ENCODE assay signal across 8 cellular contexts in the genomic region with DNA sequence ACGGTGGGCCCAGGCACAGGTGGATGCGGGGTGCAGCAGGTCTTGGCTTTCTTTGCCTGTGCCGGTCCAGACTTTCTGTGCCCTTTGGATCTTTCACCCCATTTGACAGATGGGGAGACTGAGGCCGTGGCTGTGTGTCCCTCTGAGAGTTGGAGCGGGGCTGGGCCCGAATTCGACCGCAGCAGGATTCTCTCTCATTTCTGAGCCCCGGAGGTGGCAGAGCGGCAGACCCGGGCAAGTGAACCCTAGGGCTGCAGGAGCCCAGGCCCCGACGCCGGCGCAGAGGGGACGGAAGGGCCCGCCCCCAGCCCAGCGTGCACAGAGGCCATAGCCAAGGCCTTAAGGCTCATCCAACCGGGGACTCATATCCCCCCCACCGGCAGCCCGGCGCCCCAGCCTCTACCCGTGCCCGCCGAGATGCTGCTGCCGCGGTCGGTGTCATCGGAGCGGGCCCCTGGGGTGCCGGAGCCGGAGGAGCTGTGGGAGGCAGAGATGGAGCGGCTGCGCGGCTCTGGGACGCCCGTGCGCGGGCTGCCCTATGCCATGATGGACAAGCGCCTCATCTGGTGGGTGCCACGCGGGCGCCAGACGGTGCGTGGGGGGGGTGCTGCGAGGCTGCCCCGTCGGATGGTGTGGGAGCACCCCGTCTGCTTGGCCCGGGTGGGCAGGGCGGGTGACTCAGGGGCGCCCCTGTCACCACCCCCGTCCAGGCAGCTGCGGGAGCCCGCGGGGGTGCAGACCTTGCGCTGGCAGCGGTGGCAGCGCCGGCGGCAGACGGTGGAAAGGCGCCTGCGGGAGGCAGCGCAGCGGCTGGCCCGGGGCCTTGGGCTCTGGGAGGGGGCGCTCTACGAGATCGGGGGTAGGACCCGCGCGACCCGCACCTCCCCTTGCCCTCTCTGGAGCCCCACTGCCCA. TPM values are rescaled to one million over a fixed set of nuclear protein-coding genes. Genes with fewer than 3 reads are reported as not detected.
DNase-seq lines count a peak whose midpoint lies in the region; ATAC-seq, FAIRE-seq and TF ChIP-seq lines count a peak whose summit lies in the region.

No MANE protein-coding gene starts in this region.

- ATAC-seq in HepG2: no peak
- ATAC-seq in HG03521 (IDR thresholded peaks at IDR 0.05; ENCODE audit: unreplicated experiment): no peak

- peak overlapping the region in 2 of 3 experiments; percentile 44 to 51; a peak in 3 of 6 replicates for H3K4me3 ChIP-seq in HepG2 (replicated peaks in 1 of 3; ENCODE audit: insufficient read depth in 1 of 3, low read depth in 2 of 3, low read length in 3 of 3)

- H3K4me2 ChIP-seq in HepG2 (ENCODE audit: low read depth, low read length): peak overlapping the region; percentile 90; the same call in 1 of the 2 replicates

- POLR2A ChIA-PET in HepG2 (lab: Yijun Ruan, JAX): no interaction called here

- no peak; the same call in 1 of the 2 replicates for TF ChIP-seq CTCF in HepG2 (CRISPR knock-in tag; IDR thresholded peaks at IDR 0.05)

- H3K36me3 Mint-ChIP-seq in stimulated activated naive CD8-positive, alpha-beta T cell treated with anti-CD3 and anti-CD28 coated beads, Interleukin-15, Interleukin-2, amounts not matched to agents 100 ng/mL and 50 ng/mL, for 24 hours (ENCODE audit: low read depth): peaks cover 38% of the 10 kb centered on the region

- peak overlapping the region; percentile 97 for H3K4me3 Mint-ChIP-seq in stimulated activated naive CD8-positive, alpha-beta T cell treated with anti-CD3 and anti-CD28 coated beads, Interleukin-15, Interleukin-2, amounts not matched to agents 100 ng/mL and 50 ng/mL, for 24 hours

- TF ChIP-seq POLR2A in HepG2 (IDR thresholded peaks at IDR 0.05; ENCODE audit: insufficient read depth in 1 of 2, low read depth in 2 of 2, low read length in 2 of 2): no peak

- no peak overlapping the region for H2AFZ ChIP-seq in HepG2 (ENCODE audit: low read length)

- CTCF ChIA-PET in HepG2 (lab: Yijun Ruan, JAX; ENCODE audit: low intra/inter-chr PET ratio, low total read pairs): no interaction called here

- no TSS peak for BruUV-seq in HepG2 (replicated peaks; lab: Mats Ljungman, UMichigan)

- H3K27ac Mint-ChIP-seq in stimulated activated naive CD8-positive, alpha-beta T cell treated with anti-CD3 and anti-CD28 coated beads, Interleukin-15, Interleukin-2, amounts not matched to agents 100 ng/mL and 50 ng/mL, for 24 hours: peak overlapping the region; percentile 96

- peaks cover under 1% of the 10 kb centered on the region in 2 experiments; a peak in 2 of 5 replicates for H3K36me3 ChIP-seq in HepG2 (replicated peaks in 1 of 2; ENCODE audit: control insufficient read depth in 1 of 2, insufficient read depth in 2 of 2, low read length in 2 of 2)

- peaks cover 12% of the 10 kb centered on the region for H3K79me2 ChIP-seq in HepG2 (ENCODE audit: insufficient read depth, low read length)

- no peak overlapping the region for H3K27ac ChIP-seq in HepG2 (ENCODE audit: extremely low read length, insufficient read depth, low read length)

- TF ChIP-seq EP300 in HepG2 (IDR thresholded peaks at IDR 0.05; ENCODE audit: low read depth in 2 of 2, low read length in 2 of 2) (no peak), HepG2 (CRISPR knock-in tag; IDR thresholded peaks at IDR 0.05; ENCODE audit: borderline replicate concordance) (no peak)

- no peak overlapping the region for H3K9ac ChIP-seq in HepG2 (ENCODE audit: insufficient read depth, low read depth, low read length)

- no peaks in the 10 kb centered on the region for H3K9me3 ChIP-seq in HepG2 (ENCODE audit: low read length)

- intact Hi-C loops in HepG2 (cut with micrococcal nuclease; ENCODE audit: unreplicated experiment): no loop called here

- H3K9me3 Mint-ChIP-seq in stimulated activated naive CD8-positive, alpha-beta T cell treated with anti-CD3 and anti-CD28 coated beads, Interleukin-15, Interleukin-2, amounts not matched to agents 100 ng/mL and 50 ng/mL, for 24 hours: no peaks in the 10 kb centered on the region

- in situ Hi-C loops in HepG2 (cut with HindIII; ENCODE audit: extremely low pct_ligation_motif_present, low pct_unique_long_range_greater_than_20kb): no loop called here

- no peak for FAIRE-seq in HepG2 (lab: Jason Lieb, UNC)

- H4K20me1 ChIP-seq in HepG2 (ENCODE audit: insufficient read depth, low read length): no peaks in the 10 kb centered on the region

- DNase-seq in NK-92 treated with Interleukin-12 subunit alpha and Interleukin-12 subunit beta, amount 100 ng/mL, for 24 hours (lab: John Stamatoyannopoulos, UW): peak; percentile 57
- DNase-seq in NK-92 (lab: John Stamatoyannopoulos, UW; ENCODE audit: unreplicated experiment) (no peak), HepG2 (ENCODE audit: low spot score) (no peak), RKO (ENCODE audit: low spot score) (no peak), amniotic stem cell (lab: John Stamatoyannopoulos, UW) (no peak)
- peak; percentile 45 for DNase-seq in activated T-helper 9 cell treated with anti-CD3 and anti-CD28 coated beads, Interleukin-2, amount 50 U/mL, for 16 hours (ENCODE audit: low read depth)

- no peak for TF ChIP-seq RAD21 in HepG2 (CRISPR knock-in tag; IDR thresholded peaks at IDR 0.05)

- no peaks in the 10 kb centered on the region for H3K27me3 ChIP-seq in HepG2 (ENCODE audit: control insufficient read depth in 1 of 2, insufficient read depth in 2 of 2, low read length in 2 of 2)

- peaks cover 77% of the 10 kb centered on the region for H3K4me1 ChIP-seq in HepG2 (ENCODE audit: insufficient read depth, low read length)

- no peaks in the 10 kb centered on the region for H3K27me3 Mint-ChIP-seq in stimulated activated naive CD8-positive, alpha-beta T cell treated with anti-CD3 and anti-CD28 coated beads, Interleukin-15, Interleukin-2, amounts not matched to agents 100 ng/mL and 50 ng/mL, for 24 hours

- WGBS in HepG2 (ENCODE audit: low lambda C conversion rate): 94% methylated on average over 31 of the region's 74 CpGs

- H3K4me1 Mint-ChIP-seq in stimulated activated naive CD8-positive, alpha-beta T cell treated with anti-CD3 and anti-CD28 coated beads, Interleukin-15, Interleukin-2, amounts not matched to agents 100 ng/mL and 50 ng/mL, for 24 hours (ENCODE audit: low read depth): peaks cover 69% of the 10 kb centered on the region

RNA-seq across cellular contexts. Expression of a gene that starts 0.9 kb away (rescaled TPM):
- total RNA-seq in HepG2 (2016; rRNA removed; fragmentation: Illumina TruSeq; extraction: Trizol): 0.08 and 0.53 TPM in 2 replicates
- total RNA-seq in HepG2 (2016; cell fraction: cytosol; rRNA removed; fragmentation: Illumina TruSeq; extraction: Trizol; ENCODE audit: low read depth): 0.09 and 0.61 TPM in 2 replicates
- 0.04 and 0.65 TPM in 2 replicates for total RNA-seq in HepG2 (2016; cell fraction: insoluble cytoplasmic fraction; rRNA removed; fragmentation: Illumina TruSeq; extraction: Trizol)
- 0.83 TPM in 2 replicates for total RNA-seq in HepG2 (2016; cell fraction: membrane; rRNA removed; fragmentation: Illumina TruSeq; extraction: Trizol)
- 0.85 and 1.9 TPM in 2 replicates for total RNA-seq in HepG2 (2016; cell fraction: nucleus; rRNA removed; fragmentation: Illumina TruSeq; extraction: Trizol)
- 7.8 and 11.1 TPM in 2 replicates for polyA plus RNA-seq in HepG2 (2011; rRNA removed)
- polyA plus RNA-seq in HepG2 (2011; cell fraction: cytosol; rRNA removed): 5.7 and 7.7 TPM in 2 replicates
- polyA plus RNA-seq in HepG2 (2011; cell fraction: nucleus; rRNA removed): 35.7 and 61.8 TPM in 2 replicates
- polyA plus RNA-seq in HepG2 (2012): 5.3 and 8.8 TPM in 2 replicates
- 0.12 TPM in 1 of 2 replicates, not detected in the other for polyA plus RNA-seq in HepG2 (2016; cell fraction: cytosol; fragmentation: Illumina TruSeq; extraction: Trizol; ENCODE audit: low read depth)
- polyA plus RNA-seq in HepG2 (2016; cell fraction: insoluble cytoplasmic fraction; fragmentation: Illumina TruSeq; extraction: Trizol; ENCODE audit: low read depth): 0.13 and 0.74 TPM in 2 replicates
- 0.10 and 0.13 TPM in 2 replicates for polyA plus RNA-seq in HepG2 (2016; cell fraction: membrane; fragmentation: Illumina TruSeq; extraction: Trizol; ENCODE audit: low read depth)
- polyA plus RNA-seq in HepG2 (2016; cell fraction: nucleus; fragmentation: Illumina TruSeq; extraction: Trizol; ENCODE audit: insufficient read depth, low read depth): 0.76 and 1.7 TPM in 2 replicates
- polyA minus RNA-seq in HepG2 (2011; rRNA and poly(A)+ RNA removed; ENCODE audit: low replicate concordance): 0.51 and 13.2 TPM in 2 replicates
- polyA minus RNA-seq in HepG2 (2011; cell fraction: cytosol; rRNA and poly(A)+ RNA removed): 4.5 and 4.8 TPM in 2 replicates
- polyA minus RNA-seq in HepG2 (2011; cell fraction: nucleus; rRNA and poly(A)+ RNA removed): 12.2 and 14.3 TPM in 2 replicates

RNA-seq across cellular contexts. Expression of a gene that starts 2.9 kb away (rescaled TPM):
- 20.4 and 48.4 TPM in 2 replicates for total RNA-seq in HepG2 (2016; rRNA removed; fragmentation: Illumina TruSeq; extraction: Trizol)
- 21.4 and 23.6 TPM in 2 replicates for total RNA-seq in HepG2 (2016; cell fraction: cytosol; rRNA removed; fragmentation: Illumina TruSeq; extraction: Trizol; ENCODE audit: low read depth)
- total RNA-seq in HepG2 (2016; cell fraction: insoluble cytoplasmic fraction; rRNA removed; fragmentation: Illumina TruSeq; extraction: Trizol): 19.7 and 47.9 TPM in 2 replicates
- total RNA-seq in HepG2 (2016; cell fraction: membrane; rRNA removed; fragmentation: Illumina TruSeq; extraction: Trizol): 29.0 and 34.4 TPM in 2 replicates
- total RNA-seq in HepG2 (2016; cell fraction: nucleus; rRNA removed; fragmentation: Illumina TruSeq; extraction: Trizol): 47.2 and 55.0 TPM in 2 replicates
- 99.1 and 118 TPM in 2 replicates for polyA plus RNA-seq in HepG2 (2011; rRNA removed)
- 42.4 and 70.8 TPM in 2 replicates for polyA plus RNA-seq in HepG2 (2011; cell fraction: cytosol; rRNA removed)
- polyA plus RNA-seq in HepG2 (2011; cell fraction: nucleus; rRNA removed): 648 and 982 TPM in 2 replicates
- 45.7 and 50.3 TPM in 2 replicates for polyA plus RNA-seq in HepG2 (2012)
- polyA plus RNA-seq in HepG2 (2016; cell fraction: cytosol; fragmentation: Illumina TruSeq; extraction: Trizol; ENCODE audit: low read depth): 8.9 and 10.6 TPM in 2 replicates
- polyA plus RNA-seq in HepG2 (2016; cell fraction: insoluble cytoplasmic fraction; fragmentation: Illumina TruSeq; extraction: Trizol; ENCODE audit: low read depth): 16.1 and 17.9 TPM in 2 replicates
- 18.2 and 19.0 TPM in 2 replicates for polyA plus RNA-seq in HepG2 (2016; cell fraction: membrane; fragmentation: Illumina TruSeq; extraction: Trizol; ENCODE audit: low read depth)
- polyA plus RNA-seq in HepG2 (2016; cell fraction: nucleus; fragmentation: Illumina TruSeq; extraction: Trizol; ENCODE audit: insufficient read depth, low read depth): 126 and 147 TPM in 2 replicates
- 23.3 and 152 TPM in 2 replicates for polyA minus RNA-seq in HepG2 (2011; rRNA and poly(A)+ RNA removed; ENCODE audit: low replicate concordance)
- 48.9 and 63.1 TPM in 2 replicates for polyA minus RNA-seq in HepG2 (2011; cell fraction: cytosol; rRNA and poly(A)+ RNA removed)
- 92.6 and 109 TPM in 2 replicates for polyA minus RNA-seq in HepG2 (2011; cell fraction: nucleus; rRNA and poly(A)+ RNA removed)

RNA-seq across cellular contexts. Expression of a gene that starts 14.8 kb away (rescaled TPM):
- total RNA-seq in HepG2 (2016; rRNA removed; fragmentation: Illumina TruSeq; extraction: Trizol): 0.22 and 1.7 TPM in 2 replicates
- total RNA-seq in HepG2 (2016; cell fraction: cytosol; rRNA removed; fragmentation: Illumina TruSeq; extraction: Trizol; ENCODE audit: low read depth): 0.51 and 0.88 TPM in 2 replicates
- 0.84 and 0.86 TPM in 2 replicates for total RNA-seq in HepG2 (2016; cell fraction: insoluble cytoplasmic fraction; rRNA removed; fragmentation: Illumina TruSeq; extraction: Trizol)
- 1.1 and 1.2 TPM in 2 replicates for total RNA-seq in HepG2 (2016; cell fraction: membrane; rRNA removed; fragmentation: Illumina TruSeq; extraction: Trizol)
- 0.38 and 2.4 TPM in 2 replicates for total RNA-seq in HepG2 (2016; cell fraction: nucleus; rRNA removed; fragmentation: Illumina TruSeq; extraction: Trizol)
- polyA plus RNA-seq in HepG2 (2011; rRNA removed): 1.9 and 2.8 TPM in 2 replicates
- polyA plus RNA-seq in HepG2 (2011; cell fraction: cytosol; rRNA removed): 1.1 and 1.8 TPM in 2 replicates
- polyA plus RNA-seq in HepG2 (2011; cell fraction: nucleus; rRNA removed): 5.8 and 10.0 TPM in 2 replicates
- polyA plus RNA-seq in HepG2 (2012): 1.5 and 2.2 TPM in 2 replicates
- 0.23 and 0.46 TPM in 2 replicates for polyA plus RNA-seq in HepG2 (2016; cell fraction: cytosol; fragmentation: Illumina TruSeq; extraction: Trizol; ENCODE audit: low read depth)
- 0.60 TPM in 1 of 2 replicates, not detected in the other for polyA plus RNA-seq in HepG2 (2016; cell fraction: insoluble cytoplasmic fraction; fragmentation: Illumina TruSeq; extraction: Trizol; ENCODE audit: low read depth)
- polyA plus RNA-seq in HepG2 (2016; cell fraction: membrane; fragmentation: Illumina TruSeq; extraction: Trizol; ENCODE audit: low read depth): 0.59 and 1.1 TPM in 2 replicates
- 2.4 and 2.9 TPM in 2 replicates for polyA plus RNA-seq in HepG2 (2016; cell fraction: nucleus; fragmentation: Illumina TruSeq; extraction: Trizol; ENCODE audit: insufficient read depth, low read depth)
- polyA minus RNA-seq in HepG2 (2011; rRNA and poly(A)+ RNA removed; ENCODE audit: low replicate concordance): 0.72 TPM in 1 of 2 replicates, not detected in the other
- polyA minus RNA-seq in HepG2 (2011; cell fraction: cytosol; rRNA and poly(A)+ RNA removed): not detected in 2 replicates
- polyA minus RNA-seq in HepG2 (2011; cell fraction: nucleus; rRNA and poly(A)+ RNA removed): 1.5 and 3.1 TPM in 2 replicates

RNA-seq across cellular contexts. Expression of a gene that starts 37.0 kb away (rescaled TPM):
- total RNA-seq in HepG2 (2016; rRNA removed; fragmentation: Illumina TruSeq; extraction: Trizol): 28.7 and 46.7 TPM in 2 replicates
- total RNA-seq in HepG2 (2016; cell fraction: cytosol; rRNA removed; fragmentation: Illumina TruSeq; extraction: Trizol; ENCODE audit: low read depth): 15.8 and 18.7 TPM in 2 replicates
- total RNA-seq in HepG2 (2016; cell fraction: insoluble cytoplasmic fraction; rRNA removed; fragmentation: Illumina TruSeq; extraction: Trizol): 21.7 and 51.0 TPM in 2 replicates
- 31.9 and 34.8 TPM in 2 replicates for total RNA-seq in HepG2 (2016; cell fraction: membrane; rRNA removed; fragmentation: Illumina TruSeq; extraction: Trizol)
- 43.0 and 51.6 TPM in 2 replicates for total RNA-seq in HepG2 (2016; cell fraction: nucleus; rRNA removed; fragmentation: Illumina TruSeq; extraction: Trizol)
- polyA plus RNA-seq in HepG2 (2011; rRNA removed): 170 and 192 TPM in 2 replicates
- polyA plus RNA-seq in HepG2 (2011; cell fraction: cytosol; rRNA removed): 200 and 244 TPM in 2 replicates
- 116 and 129 TPM in 2 replicates for polyA plus RNA-seq in HepG2 (2011; cell fraction: nucleus; rRNA removed)
- 52.7 and 59.2 TPM in 2 replicates for polyA plus RNA-seq in HepG2 (2012)
- 35.1 and 40.6 TPM in 2 replicates for polyA plus RNA-seq in HepG2 (2016; cell fraction: cytosol; fragmentation: Illumina TruSeq; extraction: Trizol; ENCODE audit: low read depth)
- 52.5 and 60.0 TPM in 2 replicates for polyA plus RNA-seq in HepG2 (2016; cell fraction: insoluble cytoplasmic fraction; fragmentation: Illumina TruSeq; extraction: Trizol; ENCODE audit: low read depth)
- 62.1 and 68.8 TPM in 2 replicates for polyA plus RNA-seq in HepG2 (2016; cell fraction: membrane; fragmentation: Illumina TruSeq; extraction: Trizol; ENCODE audit: low read depth)
- 160 and 166 TPM in 2 replicates for polyA plus RNA-seq in HepG2 (2016; cell fraction: nucleus; fragmentation: Illumina TruSeq; extraction: Trizol; ENCODE audit: insufficient read depth, low read depth)
- 231 and 401 TPM in 2 replicates for polyA minus RNA-seq in HepG2 (2011; rRNA and poly(A)+ RNA removed; ENCODE audit: low replicate concordance)
- 73.3 and 75.3 TPM in 2 replicates for polyA minus RNA-seq in HepG2 (2011; cell fraction: cytosol; rRNA and poly(A)+ RNA removed)
- 23.0 and 28.7 TPM in 2 replicates for polyA minus RNA-seq in HepG2 (2011; cell fraction: nucleus; rRNA and poly(A)+ RNA removed)

RNA-seq across cellular contexts. Expression of a gene that starts 55.4 kb away (rescaled TPM):
- 96.0 and 114 TPM in 2 replicates for total RNA-seq in HepG2 (2016; rRNA removed; fragmentation: Illumina TruSeq; extraction: Trizol)
- total RNA-seq in HepG2 (2016; cell fraction: cytosol; rRNA removed; fragmentation: Illumina TruSeq; extraction: Trizol; ENCODE audit: low read depth): 20.1 and 22.9 TPM in 2 replicates
- total RNA-seq in HepG2 (2016; cell fraction: insoluble cytoplasmic fraction; rRNA removed; fragmentation: Illumina TruSeq; extraction: Trizol): 95.6 and 109 TPM in 2 replicates
- total RNA-seq in HepG2 (2016; cell fraction: membrane; rRNA removed; fragmentation: Illumina TruSeq; extraction: Trizol): 30.2 and 33.7 TPM in 2 replicates
- total RNA-seq in HepG2 (2016; cell fraction: nucleus; rRNA removed; fragmentation: Illumina TruSeq; extraction: Trizol): 38.0 and 39.0 TPM in 2 replicates
- polyA plus RNA-seq in HepG2 (2011; rRNA removed): 33.2 and 45.0 TPM in 2 replicates
- 36.3 and 78.7 TPM in 2 replicates for polyA plus RNA-seq in HepG2 (2011; cell fraction: cytosol; rRNA removed)
- 27.9 and 41.4 TPM in 2 replicates for polyA plus RNA-seq in HepG2 (2011; cell fraction: nucleus; rRNA removed)
- polyA plus RNA-seq in HepG2 (2012): 15.9 and 24.5 TPM in 2 replicates
- 18.4 and 18.5 TPM in 2 replicates for polyA plus RNA-seq in HepG2 (2016; cell fraction: cytosol; fragmentation: Illumina TruSeq; extraction: Trizol; ENCODE audit: low read depth)
- 130 and 138 TPM in 2 replicates for polyA plus RNA-seq in HepG2 (2016; cell fraction: insoluble cytoplasmic fraction; fragmentation: Illumina TruSeq; extraction: Trizol; ENCODE audit: low read depth)
- polyA plus RNA-seq in HepG2 (2016; cell fraction: membrane; fragmentation: Illumina TruSeq; extraction: Trizol; ENCODE audit: low read depth): 21.2 and 23.8 TPM in 2 replicates
- 61.0 and 63.4 TPM in 2 replicates for polyA plus RNA-seq in HepG2 (2016; cell fraction: nucleus; fragmentation: Illumina TruSeq; extraction: Trizol; ENCODE audit: insufficient read depth, low read depth)
- polyA minus RNA-seq in HepG2 (2011; rRNA and poly(A)+ RNA removed; ENCODE audit: low replicate concordance): 74.6 and 146 TPM in 2 replicates
- polyA minus RNA-seq in HepG2 (2011; cell fraction: cytosol; rRNA and poly(A)+ RNA removed): 21.4 and 38.3 TPM in 2 replicates
- 10.7 and 15.2 TPM in 2 replicates for polyA minus RNA-seq in HepG2 (2011; cell fraction: nucleus; rRNA and poly(A)+ RNA removed)

Comparison
In these comparisons a context has a peak if more than half of its experiments do, and no peak if none do; other contexts are left out.
1. DNase-seq: peak in NK-92 treated with Interleukin-12 subunit alpha and Interleukin-12 subunit beta, amount 100 ng/mL, for 24 hours (single experiment) and activated T-helper 9 cell treated with anti-CD3 and anti-CD28 coated beads, Interleukin-2, amount 50 U/mL, for 16 hours (single experiment); none in NK-92 (single experiment), HepG2 (single experiment), RKO (single experiment) and amniotic stem cell (single experiment).